ENCODE assay signal across 1 cellular context in genomic region chr9:111965566-111966019, GRCh38.
TF ChIP-seq lines count a peak whose summit lies in the region.

No MANE protein-coding gene starts in this region.

TF ChIP-seq in WTC11, 78 proteins besides CTCF, POLR2A, EP300 and RAD21 (continued from another document):
- no peak for TF ChIP-seq AR (CRISPR knock-in tag; IDR thresholded peaks at IDR 0.05)
